In genomic region chr15:94844533-94845390, GRCh38 we compare ENCODE assay signal across 8 cellular contexts.
A peak's percentile ranks its signal among the peaks of the same experiment; 100 is the strongest.
DNase-seq lines count a peak whose midpoint lies in the region; ATAC-seq and TF ChIP-seq lines count a peak whose summit lies in the region.

No MANE protein-coding gene starts in this region.

- no peak for TF ChIP-seq CTCF in fibroblast of villous mesenchyme (IDR thresholded peaks at IDR 0.05; ENCODE audit: insufficient read depth, low read depth, low read length)

- peaks cover 6% of the 10 kb centered on the region in 2 donors for H3K9me3 ChIP-seq in muscle layer of duodenum (ENCODE audit: control insufficient read depth in 1 of 2, low read length in 2 of 2)

- peak; percentile 89 for DNase-seq in COLO668 (lab: John Stamatoyannopoulos, UW; ENCODE audit: unreplicated experiment)
- peak; percentile 58 for DNase-seq in NCI-H69 (lab: John Stamatoyannopoulos, UW)
- peak; percentile 16 for DNase-seq in fibroblast of villous mesenchyme (ENCODE audit: low read depth)
- DNase-seq in activated CD4-positive, alpha-beta T cell treated with anti-CD3 and anti-CD28 coated beads for 4 hours = no peak
- DNase-seq in activated naive CD4-positive, alpha-beta T cell treated with anti-CD3 and anti-CD28 coated beads, Interleukin-2, amount 50 U/mL, for 72 hours (ENCODE audit: low spot score in 2 of 2) = no peak

- ATAC-seq in GM19452 (IDR thresholded peaks at IDR 0.05; ENCODE audit: unreplicated experiment) = no peak
- no peak for ATAC-seq in HG03139 (IDR thresholded peaks at IDR 0.05; ENCODE audit: unreplicated experiment)
- no peak for ATAC-seq in activated naive CD4-positive, alpha-beta T cell treated with anti-CD3 and anti-CD28 coated beads, Interleukin-2, amount 50 U/mL, for 72 hours

- H3K36me3 Mint-ChIP-seq in activated naive CD4-positive, alpha-beta T cell treated with anti-CD3 and anti-CD28 coated beads, Interleukin-2, amount 50 U/mL, for 72 hours = peaks cover 0 to 31% of the 10 kb centered on the region in 2 donors

- H3K36me3 ChIP-seq in muscle layer of duodenum (ENCODE audit: control insufficient read depth in 1 of 2, insufficient read depth in 2 of 2, low read length in 2 of 2) = no peaks in the 10 kb centered on the region

- H3K27me3 ChIP-seq in muscle layer of duodenum (ENCODE audit: low read depth, low read length) = no peaks in the 10 kb centered on the region

- peaks cover 0 to 4% of the 10 kb centered on the region in 2 donors for H3K4me1 ChIP-seq in muscle layer of duodenum (ENCODE audit: control insufficient read depth in 1 of 2, insufficient read depth in 2 of 2, low read length in 2 of 2)

- peak overlapping the region; percentile 26 for H3K4me3 ChIP-seq in fibroblast of villous mesenchyme (ENCODE audit: low read depth, low read length)
- peak overlapping the region; percentile 30 to 51 for H3K4me3 ChIP-seq in muscle layer of duodenum (ENCODE audit: low read depth in 1 of 2, low read length in 2 of 2)

- H3K9me3 Mint-ChIP-seq in activated naive CD4-positive, alpha-beta T cell treated with anti-CD3 and anti-CD28 coated beads, Interleukin-2, amount 50 U/mL, for 72 hours = peaks cover 16 to 17% of the 10 kb centered on the region in 2 donors

- H3K27ac Mint-ChIP-seq in activated naive CD4-positive, alpha-beta T cell treated with anti-CD3 and anti-CD28 coated beads, Interleukin-2, amount 50 U/mL, for 72 hours = no peak overlapping the region

- H3K27ac ChIP-seq in muscle layer of duodenum (ENCODE audit: low read length) = peak overlapping the region; percentile 47

Comparison
In these comparisons a context has a peak if more than half of its experiments do, and no peak if none do; other contexts are left out.
1. DNase-seq: peak in COLO668 (single experiment), NCI-H69 (single experiment) and fibroblast of villous mesenchyme (single experiment); none in activated CD4-positive, alpha-beta T cell treated with anti-CD3 and anti-CD28 coated beads for 4 hours (0 of 2) and activated naive CD4-positive, alpha-beta T cell treated with anti-CD3 and anti-CD28 coated beads, Interleukin-2, amount 50 U/mL, for 72 hours (0 of 2).